ENCODE assay signal across 7 cellular contexts in the genomic region with DNA sequence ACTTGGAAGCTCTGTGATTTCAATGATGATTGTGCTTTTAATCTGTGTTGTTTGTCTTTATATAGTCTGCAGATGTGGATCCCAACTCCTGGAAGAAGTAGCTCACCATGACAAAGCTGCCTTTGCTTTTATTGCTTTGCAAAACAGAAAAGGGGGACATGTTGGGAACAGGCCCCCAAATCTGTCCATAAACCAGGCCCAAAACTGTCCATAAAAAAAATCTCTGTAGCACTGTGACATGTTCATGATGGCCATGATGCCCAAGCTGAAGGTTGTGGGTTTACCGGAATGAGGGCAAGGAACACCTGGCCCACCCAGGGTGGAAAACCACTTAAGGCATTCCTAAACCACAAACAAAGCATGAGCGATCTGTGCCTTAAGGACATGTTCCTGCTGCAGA. TPM values are rescaled to one million over a fixed set of nuclear protein-coding genes. Genes with fewer than 3 reads are reported as not detected.
"Had no signal": no experiment of that assay in that cellular context is flagged by ENCODE, and none has a peak within 500 bp of the region (broad histone marks: within the 10 kb centered on the region; RNA-seq: fewer than 3 reads in every experiment).

No MANE protein-coding gene starts in this region.

RNA-seq across cellular contexts. Expression of gene ADH1C, which starts 19.9 kb away (rescaled TPM):
- total RNA-seq: GM23248, GM23338, H1, H7, H9, HFFc6 had no signal
- polyA plus RNA-seq: GM23248, GM23338, H1 had no signal

RNA-seq across cellular contexts. Expression of gene ADH1B, which starts 51.3 kb away (rescaled TPM):
- total RNA-seq: GM23248, GM23338, H1, H4, H7, H9, HFFc6 had no signal
- polyA plus RNA-seq: GM23338, H1 had no signal
